22 cellular contexts compared by ENCODE assay signal in genomic region chr12:58079806-58080205, GRCh38.
"Had no signal": no experiment of that assay in that cellular context is flagged by ENCODE, and none has a peak within 500 bp of the region (broad histone marks: within the 10 kb centered on the region; RNA-seq: fewer than 3 reads in every experiment).

No MANE protein-coding gene starts in this region.

- ATAC-seq: HepG2 had no signal

- H3K27me3 ChIP-seq: MG63, SJSA1 had no signal

- H3K27ac ChIP-seq: SJSA1, SK-N-MC had no signal

- H3K9me3 ChIP-seq: MG63, SJSA1 had no signal

- H3K4me3 ChIP-seq: MG63, SJSA1, SK-N-MC had no signal

- H3K36me3 ChIP-seq: MG63, SJSA1 had no signal

- H3K4me1 ChIP-seq: SJSA1 had no signal

- DNase-seq: IMR-90, Karpas-422, KG1, MG63, NCI-H1092, NCI-H1105 treated with DMSO at 0.1 percent for 48 hours, NCI-H1417 treated with DMSO at 0.1 percent for 48 hours, NCI-H187, NCI-H2029 treated with DMSO at 0.1 percent for 48 hours, NCI-H2171, NCI-H226, NCI-H446, NCI-H510A, NCI-H524 treated with DMSO at 0.1 percent for 48 hours, NCI-H69, NCI-H774, Right ventricle myocardium superior, RPMI8226, SIG-M5 had no signal
